8 cellular contexts compared by ENCODE assay signal in the genomic region with DNA sequence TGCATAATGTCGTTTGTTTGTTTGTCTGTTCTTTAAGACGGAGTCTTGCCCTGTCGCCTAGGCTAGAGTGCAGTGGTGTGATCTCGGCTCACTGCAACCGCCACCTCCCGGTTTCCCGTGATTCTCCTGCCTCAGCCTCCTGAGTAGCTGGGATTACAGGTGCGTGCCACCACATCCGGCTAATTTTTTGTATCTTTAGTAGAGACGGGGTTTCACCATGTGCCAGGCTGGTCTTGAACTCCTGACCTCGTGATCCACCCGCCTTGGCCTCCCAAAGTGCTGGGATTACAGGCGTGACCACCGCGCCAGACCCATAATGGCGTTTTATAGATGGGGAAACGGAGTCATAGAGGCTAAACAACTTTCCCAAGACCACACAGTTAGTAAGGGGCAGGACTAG. TPM values are rescaled to one million over a fixed set of nuclear protein-coding genes. Genes with fewer than 3 reads are reported as not detected.
A peak's percentile ranks its signal among the peaks of the same experiment; 100 is the strongest.
DNase-seq lines count a peak whose midpoint lies in the region; ATAC-seq and TF ChIP-seq lines count a peak whose summit lies in the region.
"Not testable (repeated sequence)": the region's sequence is repeated elsewhere in the genome, so short reads cannot be mapped to it uniquely, and the experiment has no call there.

No MANE protein-coding gene starts in this region.

- H3K9me3 Mint-ChIP-seq in activated naive CD4-positive, alpha-beta T cell treated with anti-CD3 and anti-CD28 coated beads for 36 hours; natural killer cell treated with Interleukin-12 subunit alpha and Interleukin-12 subunit beta and Interleukin-15 and Interleukin-18, amount 100 ng/mL, for 72 hours; stimulated activated effector memory CD8-positive, alpha-beta T cell treated with anti-CD3 and anti-CD28 coated beads, Interleukin-12 subunit alpha, Interleukin-12 subunit beta, amount 100 ng/mL, for 72 hours: not testable (repeated sequence)

- CTCF ChIA-PET in A673 (lab: Charles Lee); HCT116 (lab: Charles Lee); activated naive CD4-positive, alpha-beta T cell treated with anti-CD3 and anti-CD28 coated beads for 36 hours (lab: Charles Lee): not testable (repeated sequence)

- peak overlapping the region; percentile 100 for H3K4me3 Mint-ChIP-seq in activated naive CD4-positive, alpha-beta T cell treated with anti-CD3 and anti-CD28 coated beads for 36 hours
- peak overlapping the region; percentile 99 for H3K4me3 Mint-ChIP-seq in natural killer cell treated with Interleukin-12 subunit alpha and Interleukin-12 subunit beta and Interleukin-15 and Interleukin-18, amount 100 ng/mL, for 72 hours
- H3K4me3 Mint-ChIP-seq in stimulated activated effector memory CD8-positive, alpha-beta T cell treated with anti-CD3 and anti-CD28 coated beads, Interleukin-12 subunit alpha, Interleukin-12 subunit beta, amount 100 ng/mL, for 72 hours = peak overlapping the region; percentile 100

- not testable (repeated sequence) for H3K27me3 ChIP-seq in A673 (replicated peaks; ENCODE audit: insufficient read depth, low read depth, low read length, poor library complexity); HCT116 (ENCODE audit: insufficient read depth, low read length); RWPE2 (ENCODE audit: insufficient read depth, poor library complexity, severe bottlenecking); duodenal mucosa (ENCODE audit: control insufficient read depth in 1 of 2, insufficient read depth in 2 of 2, low read length in 2 of 2); iPS-15b (ENCODE audit: control insufficient read depth, insufficient read depth, low read length)

- H3K36me3 ChIP-seq in A673 (ENCODE audit: insufficient read depth, low read length, poor library complexity, severe bottlenecking); duodenal mucosa (ENCODE audit: control insufficient read depth in 1 of 2, insufficient read depth in 2 of 2, low read length in 2 of 2); iPS-15b (ENCODE audit: control insufficient read depth, insufficient read depth, low read length): not testable (repeated sequence)
- H3K36me3 ChIP-seq in HCT116 (ENCODE audit: control insufficient read depth in 1 of 2, insufficient read depth in 2 of 2, low read length in 2 of 2) (peaks cover 10 to 15% of the 10 kb centered on the region in 2 experiments; a peak in 1 of 4 replicates), RWPE2 (ENCODE audit: low read depth) (peaks cover 27% of the 10 kb centered on the region)

- TF ChIP-seq POLR2A in HCT116 (IDR thresholded peaks at IDR 0.05; ENCODE audit: borderline replicate concordance, extremely low read depth, insufficient read depth, insufficient read length) = not testable (repeated sequence)

- RAD21 ChIA-PET in HCT116 (lab: Charles Lee; ENCODE audit: low non-redundant PET in 1 of 2, low total read pairs in 2 of 2, uncharacterized antibody in 2 of 2, unreplicated experiment in 2 of 2) = not testable (repeated sequence)

- H3K4me3 ChIP-seq in A673 (ENCODE audit: low read depth, low read length, poor library complexity, severe bottlenecking) (peak overlapping the region; percentile 93), HCT116 (replicated peaks in 1 of 2; ENCODE audit: low read depth in 1 of 2, low read length in 2 of 2) (peak overlapping the region; percentile 44 to 91), RWPE2 (ENCODE audit: severe bottlenecking) (peak overlapping the region; percentile 91), duodenal mucosa (ENCODE audit: low read depth in 1 of 2, low read length in 2 of 2) (peak overlapping the region; percentile 62 to 83), iPS-15b (ENCODE audit: low read depth, low read length) (peak overlapping the region; percentile 65)

- H3K9ac ChIP-seq in HCT116 (ENCODE audit: low read length) = peak overlapping the region; percentile 86
- peak overlapping the region; percentile 61 to 77 for H3K9ac ChIP-seq in duodenal mucosa (ENCODE audit: low read depth in 1 of 2, low read length in 2 of 2)
- H3K9ac ChIP-seq in iPS-15b (ENCODE audit: low read depth, low read length) = not testable (repeated sequence)

- intact Hi-C loops in A673 (cut with micrococcal nuclease; ENCODE audit: unreplicated experiment); HCT116 (cut with micrococcal nuclease): not testable (repeated sequence)
- intact Hi-C loops in activated naive CD4-positive, alpha-beta T cell treated with anti-CD3 and anti-CD28 coated beads for 36 hours (cut with micrococcal nuclease) = loop anchor here (10.0 kb wide), 1 partner anchor 635 kb away; no protein-coding TSS in a partner anchor

- H3K9me2 ChIP-seq in HCT116 (ENCODE audit: insufficient read depth) = not testable (repeated sequence)

- H4K20me1 ChIP-seq in HCT116 (ENCODE audit: insufficient read depth) = not testable (repeated sequence)

- not testable (repeated sequence) for H3K27me3 Mint-ChIP-seq in activated naive CD4-positive, alpha-beta T cell treated with anti-CD3 and anti-CD28 coated beads for 36 hours (ENCODE audit: low read depth); natural killer cell treated with Interleukin-12 subunit alpha and Interleukin-12 subunit beta and Interleukin-15 and Interleukin-18, amount 100 ng/mL, for 72 hours

- TF ChIP-seq CTCF in A673 (conservative IDR thresholded peaks at IDR 0.05; ENCODE audit: low read depth, low read length); HCT116 (IDR thresholded peaks at IDR 0.05 in 2 of 3, conservative IDR thresholded peaks at IDR 0.05 in 1 of 3; ENCODE audit: borderline replicate concordance in 1 of 3, insufficient read depth in 1 of 3, low read depth in 2 of 3, low read length in 2 of 3); RWPE2 (IDR thresholded peaks at IDR 0.05; ENCODE audit: poor library complexity, severe bottlenecking): not testable (repeated sequence)

- DNase-seq in A673 (ENCODE audit: low spot score); HCT116 (ENCODE audit: low read depth, low spot score); RWPE2 (ENCODE audit: low spot score); activated naive CD4-positive, alpha-beta T cell treated with anti-CD3 and anti-CD28 coated beads for 36 hours; natural killer cell treated with Interleukin-12 subunit alpha and Interleukin-12 subunit beta and Interleukin-15 and Interleukin-18, amount 100 ng/mL, for 72 hours (ENCODE audit: low spot score); stimulated activated effector memory CD8-positive, alpha-beta T cell treated with anti-CD3 and anti-CD28 coated beads, Interleukin-12 subunit alpha, Interleukin-12 subunit beta, amount 100 ng/mL, for 72 hours (ENCODE audit: low spot score in 2 of 2): not testable (repeated sequence)

- not testable (repeated sequence) for H2AFZ ChIP-seq in HCT116 (ENCODE audit: low read depth, low read length, poor library complexity, severe bottlenecking)

- H3K27ac Mint-ChIP-seq in activated naive CD4-positive, alpha-beta T cell treated with anti-CD3 and anti-CD28 coated beads for 36 hours = peak overlapping the region; percentile 89
- peak overlapping the region; percentile 79 to 84 for H3K27ac Mint-ChIP-seq in natural killer cell treated with Interleukin-12 subunit alpha and Interleukin-12 subunit beta and Interleukin-15 and Interleukin-18, amount 100 ng/mL, for 72 hours
- H3K27ac Mint-ChIP-seq in stimulated activated effector memory CD8-positive, alpha-beta T cell treated with anti-CD3 and anti-CD28 coated beads, Interleukin-12 subunit alpha, Interleukin-12 subunit beta, amount 100 ng/mL, for 72 hours = peak overlapping the region; percentile 60

- BruUV-seq in A673 (replicated peaks; lab: Mats Ljungman, UMichigan); HCT116 (replicated peaks; lab: Mats Ljungman, UMichigan): not testable (repeated sequence)

- peaks cover 42% of the 10 kb centered on the region for H3K79me2 ChIP-seq in HCT116 (ENCODE audit: insufficient read depth, low read length)

- ATAC-seq in HCT116; RWPE2 (ENCODE audit: low read depth); natural killer cell treated with Interleukin-12 subunit alpha and Interleukin-12 subunit beta and Interleukin-15 and Interleukin-18, amount 100 ng/mL, for 72 hours; stimulated activated effector memory CD8-positive, alpha-beta T cell treated with anti-CD3 and anti-CD28 coated beads, Interleukin-12 subunit alpha, Interleukin-12 subunit beta, amount 100 ng/mL, for 72 hours: not testable (repeated sequence)

- H3K27ac ChIP-seq in A673 (ENCODE audit: low read depth, low read length, poor library complexity, severe bottlenecking) = peak overlapping the region; percentile 87
- H3K27ac ChIP-seq in HCT116 (ENCODE audit: low read depth, low read length) = peak overlapping the region; percentile 74; the same call in 1 of the 2 replicates
- H3K27ac ChIP-seq in RWPE2 (ENCODE audit: poor library complexity, severe bottlenecking) = peak overlapping the region; percentile 99
- not testable (repeated sequence) for H3K27ac ChIP-seq in duodenal mucosa (ENCODE audit: low read depth, low read length)

- not testable (repeated sequence) for TF ChIP-seq RAD21 in HCT116 (IDR thresholded peaks at IDR 0.05; ENCODE audit: low read depth)

- H3K4me1 Mint-ChIP-seq in activated naive CD4-positive, alpha-beta T cell treated with anti-CD3 and anti-CD28 coated beads for 36 hours (ENCODE audit: low read depth) = peaks cover 49% of the 10 kb centered on the region
- peaks cover 16 to 21% of the 10 kb centered on the region in 2 donors for H3K4me1 Mint-ChIP-seq in natural killer cell treated with Interleukin-12 subunit alpha and Interleukin-12 subunit beta and Interleukin-15 and Interleukin-18, amount 100 ng/mL, for 72 hours (ENCODE audit: low read depth in 2 of 2)
- H3K4me1 Mint-ChIP-seq in stimulated activated effector memory CD8-positive, alpha-beta T cell treated with anti-CD3 and anti-CD28 coated beads, Interleukin-12 subunit alpha, Interleukin-12 subunit beta, amount 100 ng/mL, for 72 hours = peaks cover 17% of the 10 kb centered on the region

- peaks cover 17% of the 10 kb centered on the region for H3K4me1 ChIP-seq in A673 (ENCODE audit: insufficient read depth, low read length, poor library complexity, severe bottlenecking)
- H3K4me1 ChIP-seq in HCT116 (ENCODE audit: control insufficient read depth in 1 of 2, insufficient read depth in 2 of 2, low read length in 2 of 2) = peaks cover 29 to 47% of the 10 kb centered on the region in 2 experiments
- peaks cover 40% of the 10 kb centered on the region for H3K4me1 ChIP-seq in RWPE2 (ENCODE audit: insufficient read depth, poor library complexity, severe bottlenecking)
- peaks cover 10 to 15% of the 10 kb centered on the region in 2 donors for H3K4me1 ChIP-seq in duodenal mucosa (ENCODE audit: control insufficient read depth in 1 of 2, insufficient read depth in 2 of 2, low read length in 2 of 2)
- H3K4me1 ChIP-seq in iPS-15b (ENCODE audit: control insufficient read depth, insufficient read depth, low read length) = not testable (repeated sequence)

- POLR2A ChIA-PET in A673 (lab: Charles Lee; ENCODE audit: low non-redundant PET); HCT116 (lab: Charles Lee): not testable (repeated sequence)

- H3K9me3 ChIP-seq in A673 (ENCODE audit: low read depth, low read length, poor library complexity, severe bottlenecking); HCT116 (ENCODE audit: control insufficient read depth in 1 of 2, insufficient read depth in 1 of 2, low read depth in 1 of 2, low read length in 2 of 2); RWPE2 (ENCODE audit: severe bottlenecking); duodenal mucosa (ENCODE audit: control insufficient read depth in 1 of 2, low read length in 2 of 2); iPS-15b (ENCODE audit: control insufficient read depth, insufficient read depth, low read length): not testable (repeated sequence)

- H3K36me3 Mint-ChIP-seq in activated naive CD4-positive, alpha-beta T cell treated with anti-CD3 and anti-CD28 coated beads for 36 hours (ENCODE audit: low read depth) = peaks cover 11% of the 10 kb centered on the region
- H3K36me3 Mint-ChIP-seq in natural killer cell treated with Interleukin-12 subunit alpha and Interleukin-12 subunit beta and Interleukin-15 and Interleukin-18, amount 100 ng/mL, for 72 hours = not testable (repeated sequence)
- H3K36me3 Mint-ChIP-seq in stimulated activated effector memory CD8-positive, alpha-beta T cell treated with anti-CD3 and anti-CD28 coated beads, Interleukin-12 subunit alpha, Interleukin-12 subunit beta, amount 100 ng/mL, for 72 hours = peaks cover 41% of the 10 kb centered on the region

- peak overlapping the region; percentile 95 for H3K4me2 ChIP-seq in HCT116 (ENCODE audit: low read length)

RNA-seq across cellular contexts. Expression of gene NDE1, which starts 0.7 kb away (rescaled TPM):
- total RNA-seq in A673 (2021) = 78.1 and 79.6 TPM in 2 replicates
- 103 TPM for total RNA-seq in HCT116 (2021; ENCODE audit: unreplicated experiment)
- polyA plus RNA-seq in HCT116 (2012) = 70.0 and 86.2 TPM in 2 replicates
- total RNA-seq in activated naive CD4-positive, alpha-beta T cell treated with anti-CD3 and anti-CD28 coated beads for 36 hours = 100 to 1,000 TPM; 150 to 161 TPM
- total RNA-seq in natural killer cell treated with Interleukin-12 subunit alpha and Interleukin-12 subunit beta and Interleukin-15 and Interleukin-18, amount 100 ng/mL, for 72 hours = 100 to 1,000 TPM in 1 of 2 donors, 10 to 100 TPM in 1; 95.0 to 151 TPM

RNA-seq across cellular contexts. Expression of gene MARF1, which starts 6.4 kb away (rescaled TPM):
- total RNA-seq in A673 (2021) (71.6 and 75.9 TPM in 2 replicates), HCT116 (2021; ENCODE audit: unreplicated experiment) (59.4 TPM)
- 22.0 and 22.9 TPM in 2 replicates for polyA plus RNA-seq in HCT116 (2012)
- 10 to 100 TPM; 72.6 to 80.2 TPM for total RNA-seq in activated naive CD4-positive, alpha-beta T cell treated with anti-CD3 and anti-CD28 coated beads for 36 hours
- total RNA-seq in natural killer cell treated with Interleukin-12 subunit alpha and Interleukin-12 subunit beta and Interleukin-15 and Interleukin-18, amount 100 ng/mL, for 72 hours = 10 to 100 TPM; 63.9 to 76.0 TPM
